Comparison of ENCODE assay signal across 1 cellular context in genomic region chr22:24485608-24486007, GRCh38.
TF ChIP-seq lines count a peak whose summit lies in the region.

No MANE protein-coding gene starts in this region.

TF ChIP-seq in K562, 482 proteins besides CTCF, POLR2A, EP300 and RAD21 (continued from another document):
- TF ChIP-seq, protein P1, sequence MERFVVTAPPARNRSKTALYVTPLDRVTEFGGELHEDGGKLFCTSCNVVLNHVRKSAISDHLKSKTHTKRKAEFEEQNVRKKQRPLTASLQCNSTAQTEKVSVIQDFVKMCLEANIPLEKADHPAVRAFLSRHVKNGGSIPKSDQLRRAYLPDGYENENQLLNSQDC (CRISPR knock-in tag; IDR thresholded peaks at IDR 0.05) = no peak
- TF ChIP-seq HDAC3 (IDR thresholded peaks at IDR 0.05; ENCODE audit: borderline replicate concordance, partially characterized antibody) (no peak), ZBTB33 (CRISPR knock-in tag; IDR thresholded peaks at IDR 0.05) (no peak), MLLT1 (IDR thresholded peaks at IDR 0.05) (no peak), ARNT (IDR thresholded peaks at IDR 0.05) (no peak), ZNF583 (CRISPR knock-in tag; IDR thresholded peaks at IDR 0.05) (no peak), ZNF124 (CRISPR knock-in tag; IDR thresholded peaks at IDR 0.05) (no peak), SMAD4 (CRISPR knock-in tag; conservative IDR thresholded peaks at IDR 0.05) (no peak)
- TF ChIP-seq, protein P2, sequence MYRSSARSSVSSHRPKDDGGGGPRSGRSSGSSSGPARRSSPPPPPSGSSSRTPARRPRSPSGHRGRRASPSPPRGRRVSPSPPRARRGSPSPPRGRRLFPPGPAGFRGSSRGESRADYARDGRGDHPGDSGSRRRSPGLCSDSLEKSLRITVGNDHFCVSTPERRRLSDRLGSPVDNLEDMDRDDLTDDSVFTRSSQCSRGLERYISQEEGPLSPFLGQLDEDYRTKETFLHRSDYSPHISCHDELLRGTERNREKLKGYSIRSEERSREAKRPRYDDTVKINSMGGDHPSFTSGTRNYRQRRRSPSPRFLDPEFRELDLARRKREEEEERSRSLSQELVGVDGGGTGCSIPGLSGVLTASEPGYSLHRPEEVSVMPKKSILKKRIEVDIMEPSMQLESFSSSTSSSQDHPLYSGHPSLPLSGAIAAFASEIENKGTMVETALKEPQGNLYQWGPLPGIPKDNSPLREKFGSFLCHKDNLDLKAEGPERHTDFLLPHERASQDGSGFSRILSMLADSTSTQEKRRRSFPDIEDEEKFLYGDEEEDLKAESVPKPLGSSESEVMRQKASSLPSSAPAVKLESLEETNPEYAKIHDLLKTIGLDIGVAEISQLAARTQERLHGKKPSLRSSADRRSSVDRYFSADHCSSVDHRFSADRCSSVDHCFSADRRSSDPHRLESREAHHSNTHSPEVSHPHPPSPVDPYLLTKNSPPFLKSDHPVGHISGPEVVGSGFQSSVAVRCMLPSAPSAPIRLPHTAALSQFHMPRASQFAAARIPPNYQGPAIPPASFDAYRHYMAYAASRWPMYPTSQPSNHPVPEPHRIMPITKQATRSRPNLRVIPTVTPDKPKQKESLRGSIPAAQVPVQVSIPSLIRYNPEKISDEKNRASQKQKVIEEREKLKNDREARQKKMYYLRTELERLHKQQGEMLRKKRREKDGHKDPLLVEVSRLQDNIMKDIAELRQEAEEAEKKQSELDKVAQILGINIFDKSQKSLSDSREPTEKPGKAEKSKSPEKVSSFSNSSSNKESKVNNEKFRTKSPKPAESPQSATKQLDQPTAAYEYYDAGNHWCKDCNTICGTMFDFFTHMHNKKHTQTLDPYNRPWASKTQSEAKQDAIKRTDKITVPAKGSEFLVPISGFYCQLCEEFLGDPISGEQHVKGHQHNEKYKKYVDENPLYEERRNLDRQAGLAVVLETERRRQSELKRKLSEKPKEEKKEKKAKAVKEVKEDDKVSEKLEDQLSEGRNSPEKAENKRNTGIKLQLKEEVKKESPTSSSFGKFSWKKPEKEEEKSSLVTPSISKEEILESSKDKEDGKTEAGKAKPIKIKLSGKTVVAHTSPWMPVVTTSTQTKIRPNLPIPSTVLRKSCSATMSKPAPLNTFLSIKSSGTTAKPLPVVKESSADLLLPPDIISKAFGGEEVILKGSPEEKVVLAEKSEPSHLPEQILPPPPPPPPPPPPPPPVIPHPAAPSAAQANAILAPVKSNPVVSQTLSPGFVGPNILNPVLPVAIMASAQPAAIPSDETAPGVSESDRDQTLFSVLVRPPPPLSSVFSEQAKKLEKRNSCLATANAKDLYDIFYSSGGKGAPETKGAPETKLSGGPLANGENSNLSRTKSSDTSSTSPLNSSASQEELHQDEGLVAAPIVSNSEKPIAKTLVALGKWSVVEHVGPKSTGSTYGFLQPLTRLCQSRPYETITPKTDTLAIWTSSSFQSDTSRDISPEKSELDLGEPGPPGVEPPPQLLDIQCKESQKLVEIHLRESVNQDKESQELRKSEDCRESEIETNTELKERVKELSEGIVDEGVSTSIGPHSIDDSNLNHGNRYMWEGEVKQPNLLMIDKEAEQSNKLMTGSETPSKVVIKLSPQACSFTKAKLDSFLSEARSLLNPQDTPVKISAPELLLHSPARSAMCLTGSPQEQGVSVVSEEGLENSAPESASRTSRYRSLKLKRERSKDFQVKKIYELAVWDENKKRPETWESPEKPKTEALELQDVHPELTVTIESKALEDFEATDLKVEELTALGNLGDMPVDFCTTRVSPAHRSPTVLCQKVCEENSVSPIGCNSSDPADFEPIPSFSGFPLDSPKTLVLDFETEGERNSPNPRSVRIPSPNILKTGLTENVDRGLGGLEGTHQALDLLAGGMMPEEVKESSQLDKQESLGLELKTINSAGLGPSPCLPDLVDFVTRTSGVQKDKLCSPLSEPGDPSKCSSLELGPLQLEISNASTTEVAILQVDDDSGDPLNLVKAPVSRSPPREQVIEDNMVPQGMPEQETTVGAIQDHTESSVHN (IDR thresholded peaks at IDR 0.05; ENCODE audit: borderline replicate concordance in 1 of 2, low read depth in 1 of 2) = no peak
